Comparison of ENCODE assay signal across 24 cellular contexts in the genomic region with DNA sequence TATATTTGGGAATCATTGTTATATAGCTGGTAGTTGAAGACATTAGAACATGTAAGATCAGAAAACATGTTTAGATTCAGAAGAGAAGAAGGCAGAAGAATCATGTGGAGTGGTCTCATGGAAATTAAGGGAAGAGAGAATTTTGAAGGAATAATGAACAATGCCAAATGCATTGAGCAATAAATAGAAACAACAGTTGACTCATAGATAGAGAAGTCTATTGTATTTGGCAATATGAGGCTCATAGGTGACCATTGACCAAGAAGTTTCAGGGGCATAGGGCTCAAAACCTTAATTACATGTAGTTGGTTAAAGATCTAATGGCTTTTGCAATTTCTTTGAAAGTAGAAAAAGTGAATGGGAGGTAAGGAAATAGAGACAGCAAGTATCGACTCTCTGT.
"Had no signal": no experiment of that assay in that cellular context is flagged by ENCODE, and none has a peak within 500 bp of the region (broad histone marks: within the 10 kb centered on the region; RNA-seq: fewer than 3 reads in every experiment).

No MANE protein-coding gene starts in this region.

- H3K27ac Mint-ChIP-seq: activated naive CD4-positive, alpha-beta T cell treated with anti-CD3 and anti-CD28 coated beads, Interleukin-2, amount 10 ng/mL, durations not matched to agents 7 days and 5 days; activated naive CD8-positive, alpha-beta T cell treated with anti-CD3 and anti-CD28 coated beads, Interleukin-2, amount 50 U/mL, for 24 hours; endodermal cell; nephron had no signal

- H3K9me3 ChIP-seq: ascending aorta, left lung, tibial artery had no signal

- H3K4me3 Mint-ChIP-seq: activated naive CD4-positive, alpha-beta T cell treated with anti-CD3 and anti-CD28 coated beads, Interleukin-2, amount 10 ng/mL, durations not matched to agents 7 days and 5 days; activated naive CD8-positive, alpha-beta T cell treated with anti-CD3 and anti-CD28 coated beads, Interleukin-2, amount 50 U/mL, for 24 hours; endodermal cell; nephron had no signal

- H3K4me1 Mint-ChIP-seq: activated naive CD4-positive, alpha-beta T cell treated with anti-CD3 and anti-CD28 coated beads, Interleukin-2, amount 10 ng/mL, durations not matched to agents 7 days and 5 days; activated naive CD8-positive, alpha-beta T cell treated with anti-CD3 and anti-CD28 coated beads, Interleukin-2, amount 50 U/mL, for 24 hours; endodermal cell; nephron had no signal

- H3K9me3 Mint-ChIP-seq: activated naive CD4-positive, alpha-beta T cell treated with anti-CD3 and anti-CD28 coated beads, Interleukin-2, amount 10 ng/mL, durations not matched to agents 7 days and 5 days; activated naive CD8-positive, alpha-beta T cell treated with anti-CD3 and anti-CD28 coated beads, Interleukin-2, amount 50 U/mL, for 24 hours; endodermal cell; nephron had no signal

- H3K27me3 Mint-ChIP-seq: activated naive CD4-positive, alpha-beta T cell treated with anti-CD3 and anti-CD28 coated beads, Interleukin-2, amount 10 ng/mL, durations not matched to agents 7 days and 5 days; activated naive CD8-positive, alpha-beta T cell treated with anti-CD3 and anti-CD28 coated beads, Interleukin-2, amount 50 U/mL, for 24 hours had no signal

- ATAC-seq: activated naive CD8-positive, alpha-beta T cell treated with anti-CD3 and anti-CD28 coated beads, Interleukin-2, amount 50 U/mL, for 24 hours; left lung had no signal

- H3K36me3 Mint-ChIP-seq: activated naive CD4-positive, alpha-beta T cell treated with anti-CD3 and anti-CD28 coated beads, Interleukin-2, amount 10 ng/mL, durations not matched to agents 7 days and 5 days had no signal

- H3K27me3 ChIP-seq: ascending aorta, cardiac muscle cell, left lung, tibial artery had no signal

- H3K4me3 ChIP-seq: ascending aorta, cardiac muscle cell, left lung, tibial artery had no signal

- DNase-seq: activated CD4-positive, alpha-beta T cell treated with anti-CD3 and anti-CD28 coated beads for 1 hour; activated CD8-positive, alpha-beta memory T cell treated with anti-CD3 and anti-CD28 coated beads for 24 hours; activated CD8-positive, alpha-beta memory T cell treated with anti-CD3 and anti-CD28 coated beads, Interleukin-2, amount 50 U/mL, for 48 hours; activated effector memory CD4-positive, alpha-beta T cell treated with Interleukin-2 at 50 U/mL for 16 hours; activated naive CD4-positive, alpha-beta T cell treated with anti-CD3 and anti-CD28 coated beads, Interleukin-2, amount 10 ng/mL, durations not matched to agents 7 days and 5 days; activated naive CD8-positive, alpha-beta T cell treated with anti-CD3 and anti-CD28 coated beads, Interleukin-2, amount 50 U/mL, for 24 hours; activated T-cell treated with anti-CD3 and anti-CD28 coated beads, Interleukin-2, amount 50 U/mL, for 48 hours; endodermal cell; erythroblast; foreskin melanocyte; head of caudate nucleus; kidney; left lung; midbrain; retina; stimulated activated CD4-positive, alpha-beta T cell treated with anti-CD3 and anti-CD28 coated beads, Interleukin-12 subunit alpha, Interleukin-12 subunit beta, amount 100 ng/mL, for 4 hours; stimulated activated CD4-positive, alpha-beta T cell treated with anti-CD3 and anti-CD28 coated beads, Interleukin-1b, Interleukin-23, amount 100 ng/mL, for 48 hours; stimulated activated CD8-positive, alpha-beta memory T cell treated with anti-CD3 and anti-CD28 coated beads, Interleukin-4, amount 100 ng/mL, for 48 hours; stimulated activated naive CD4-positive, alpha-beta T cell; tibial artery; WERI-Rb-1 had no signal

- H3K27ac ChIP-seq: ascending aorta, cardiac muscle cell, left lung, tibial artery, WERI-Rb-1 had no signal

- H3K36me3 ChIP-seq: ascending aorta, cardiac muscle cell, left lung, tibial artery, WERI-Rb-1 had no signal
